In the genomic region with DNA sequence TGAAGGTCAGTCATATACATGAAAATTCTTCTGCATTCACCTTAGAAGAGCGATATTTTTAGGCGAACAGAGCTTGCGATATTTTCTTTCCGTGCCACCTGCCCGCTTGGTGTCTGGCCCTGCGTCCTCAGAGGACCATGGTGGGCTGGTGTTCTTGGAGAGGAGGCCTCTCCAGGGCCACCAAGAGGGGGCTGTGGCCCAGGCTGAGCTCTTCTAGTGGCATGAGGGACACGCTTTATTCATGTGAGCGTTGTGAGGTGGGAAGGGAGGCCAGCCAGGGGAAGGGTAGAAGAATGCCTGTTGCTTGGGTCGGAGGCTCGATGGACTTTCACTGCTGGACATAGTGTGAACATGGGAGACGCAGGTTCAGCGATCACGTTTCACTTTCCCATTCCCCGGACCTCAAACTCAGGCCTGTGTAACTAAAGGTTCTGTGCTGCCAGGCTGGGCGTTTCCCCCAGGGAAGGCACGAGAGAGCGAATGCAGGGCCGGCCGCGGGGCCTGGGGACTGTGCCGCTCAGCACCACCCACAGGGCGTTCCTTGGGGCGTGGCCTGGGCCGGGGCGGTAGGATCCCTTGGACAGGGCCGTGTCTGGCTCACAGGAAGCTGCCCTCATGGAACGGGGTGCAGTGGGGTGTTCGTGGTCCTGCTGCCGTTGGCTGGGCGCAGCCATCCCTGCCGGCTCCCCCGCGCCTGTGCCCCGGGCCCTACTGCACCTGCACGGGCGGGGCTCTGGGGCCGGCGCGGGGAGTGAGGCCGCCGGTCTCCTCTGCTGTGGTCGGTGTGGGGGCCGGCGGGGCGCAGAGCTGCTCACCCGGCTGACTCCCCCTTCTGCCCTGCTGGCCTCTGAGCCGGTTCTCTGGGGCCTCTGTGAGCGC, we compare ENCODE assay signal across 8 cellular contexts. TPM values are rescaled to one million over a fixed set of nuclear protein-coding genes. Genes with fewer than 3 reads are reported as not detected.
DNase-seq lines count a peak whose midpoint lies in the region; ATAC-seq and TF ChIP-seq lines count a peak whose summit lies in the region.

No MANE protein-coding gene starts in this region.

- no peaks in the 10 kb centered on the region for H3K9me3 ChIP-seq in PC-9 (ENCODE audit: insufficient read depth, low read depth)
- H3K9me3 ChIP-seq in neural cell (ENCODE audit: low read length) = no peaks in the 10 kb centered on the region

- peak overlapping the region; percentile 89 to 95 for H3K27ac Mint-ChIP-seq in stimulated activated naive CD8-positive, alpha-beta T cell treated with anti-CD3 and anti-CD28 coated beads, Interleukin-15, amount 100 ng/mL, for 72 hours

- no peak for TF ChIP-seq EP300 in neural cell (conservative IDR thresholded peaks at IDR 0.05; ENCODE audit: poor library complexity, severe bottlenecking)

- H3K4me1 Mint-ChIP-seq in stimulated activated naive CD8-positive, alpha-beta T cell treated with anti-CD3 and anti-CD28 coated beads, Interleukin-15, amount 100 ng/mL, for 72 hours = peaks cover 30% of the 10 kb centered on the region

- no peaks in the 10 kb centered on the region for H3K79me2 ChIP-seq in PC-9 (ENCODE audit: low read depth)
- H3K79me2 ChIP-seq in neural cell (replicated peaks; ENCODE audit: insufficient read depth, low read length) = no peaks in the 10 kb centered on the region

- CTCF ChIA-PET in PC-9 (lab: Charles Lee) = interaction anchor here (0.6 kb wide), 1 partner anchor 129 kb away, joined by 9 read pairs; no protein-coding TSS in a partner anchor

- no peak overlapping the region for H3K27ac ChIP-seq in PC-9
- H3K27ac ChIP-seq in neural cell (ENCODE audit: low read length) = no peak overlapping the region

- POLR2A ChIA-PET in PC-9 (lab: Charles Lee; ENCODE audit: unreplicated experiment) = interaction anchor here (0.6 kb wide), 1 partner anchor 66 kb away, joined by 9 read pairs; no protein-coding TSS in a partner anchor

- H3K4me2 ChIP-seq in PC-9 = peak overlapping the region; percentile 92
- H3K4me2 ChIP-seq in neural cell (ENCODE audit: low read length) = peak overlapping the region; percentile 39

- peaks cover 7% of the 10 kb centered on the region for H3K27me3 Mint-ChIP-seq in stimulated activated naive CD8-positive, alpha-beta T cell treated with anti-CD3 and anti-CD28 coated beads, Interleukin-15, amount 100 ng/mL, for 72 hours

- H3K9me2 ChIP-seq in PC-9 (ENCODE audit: insufficient read depth) (no peaks in the 10 kb centered on the region), neural cell (ENCODE audit: insufficient read depth, low read length) (no peaks in the 10 kb centered on the region)

- H3K9me3 Mint-ChIP-seq in stimulated activated naive CD8-positive, alpha-beta T cell treated with anti-CD3 and anti-CD28 coated beads, Interleukin-15, amount 100 ng/mL, for 72 hours = no peaks in the 10 kb centered on the region

- H2AFZ ChIP-seq in PC-9 (peak overlapping the region; percentile 82), neural cell (ENCODE audit: low read depth, low read length) (peak overlapping the region; percentile 56)

- peaks cover 3% of the 10 kb centered on the region; the same call in 1 of the 2 replicates for H3F3A ChIP-seq in PC-9 (ENCODE audit: insufficient read depth, low read depth)
- no peaks in the 10 kb centered on the region for H3F3A ChIP-seq in neural cell (ENCODE audit: insufficient read depth, low read length, poor library complexity, severe bottlenecking)

- H3K9ac ChIP-seq in neural cell (ENCODE audit: low read length) = peak overlapping the region; percentile 66

- H3K4me3 ChIP-seq in PC-9 (peak overlapping the region; percentile 68), fibroblast of villous mesenchyme (ENCODE audit: low read depth, low read length) (peak overlapping the region; percentile 50), neural cell (ENCODE audit: low read length) (peak overlapping the region; percentile 68)

- H3K4me1 ChIP-seq in PC-9 (replicated peaks; ENCODE audit: insufficient read depth) = 0 out of 2 replicates have a peak, but pooled peaks cover 10% of the 10 kb centered on the region

- DNase-seq in CMK (ENCODE audit: low read depth) (peak; percentile 63), GM20000 (ENCODE audit: low spot score) (peak; percentile 93), HT-29 (ENCODE audit: low spot score) (peak; percentile 88), PC-9 (peak in 1 of 2 experiments; percentile 94), fibroblast of villous mesenchyme (ENCODE audit: low read depth) (peak; percentile 39)
- DNase-seq in activated T-helper 1 cell treated with anti-CD3 and anti-CD28 coated beads, Interleukin-2, amount 50 U/mL, for 16 hours (ENCODE audit: low read depth in 1 of 2, low spot score in 1 of 2) = peak; percentile 63 to 85
- DNase-seq in stimulated activated naive CD8-positive, alpha-beta T cell treated with anti-CD3 and anti-CD28 coated beads, Interleukin-15, amount 100 ng/mL, for 72 hours = peak; percentile 77 to 82

- H4K20me1 ChIP-seq in PC-9 (ENCODE audit: insufficient read depth) (no peaks in the 10 kb centered on the region; the same call in 1 of the 2 replicates), neural cell (ENCODE audit: insufficient read depth) (no peaks in the 10 kb centered on the region)

- H3K36me3 ChIP-seq in PC-9 (ENCODE audit: low read depth) = no peaks in the 10 kb centered on the region
- no peaks in the 10 kb centered on the region for H3K36me3 ChIP-seq in neural cell (ENCODE audit: insufficient read depth, low read length)

- H3K27me3 ChIP-seq in PC-9 (ENCODE audit: insufficient read depth, low read depth) (peaks cover 94% of the 10 kb centered on the region), neural cell (ENCODE audit: insufficient read depth, low read depth, low read length) (peaks cover 53% of the 10 kb centered on the region)

- peak; percentile 94 for ATAC-seq in stimulated activated naive CD8-positive, alpha-beta T cell treated with anti-CD3 and anti-CD28 coated beads, Interleukin-15, amount 100 ng/mL, for 72 hours

- intact Hi-C loops in PC-9 (cut with micrococcal nuclease; ENCODE audit: unreplicated experiment) = loop anchor here (2.0 to 5.0 kb wide), 2 partner anchors 51 to 257 kb away; no protein-coding TSS in a partner anchor

- H3K4me3 Mint-ChIP-seq in stimulated activated naive CD8-positive, alpha-beta T cell treated with anti-CD3 and anti-CD28 coated beads, Interleukin-15, amount 100 ng/mL, for 72 hours = peak overlapping the region; percentile 98

- no peak for TF ChIP-seq CTCF in GM20000 (IDR thresholded peaks at IDR 0.05; ENCODE audit: extremely low read depth, missing control alignments)
- no peak for TF ChIP-seq CTCF in PC-9 (conservative IDR thresholded peaks at IDR 0.05)
- no peak for TF ChIP-seq CTCF in fibroblast of villous mesenchyme (IDR thresholded peaks at IDR 0.05; ENCODE audit: insufficient read depth, low read depth, low read length)
- no peak for TF ChIP-seq CTCF in neural cell (IDR thresholded peaks at IDR 0.05; ENCODE audit: poor library complexity, severe bottlenecking)

- no TSS peak for BruUV-seq in PC-9 (replicated peaks; lab: Mats Ljungman, UMichigan)

- no peak for TF ChIP-seq RAD21 in neural cell (conservative IDR thresholded peaks at IDR 0.05)

TF ChIP-seq in neural cell, 6 proteins besides CTCF, POLR2A, EP300 and RAD21:
- TF ChIP-seq EZH2 (IDR thresholded peaks at IDR 0.05; ENCODE audit: borderline replicate concordance, insufficient read depth, low read length, poor library complexity, severe bottlenecking) (no peak), MXI1 (conservative IDR thresholded peaks at IDR 0.05; ENCODE audit: poor library complexity, severe bottlenecking) (no peak), SMC3 (conservative IDR thresholded peaks at IDR 0.05; ENCODE audit: poor library complexity) (no peak)
TF ChIP-seq in neural cell: peak in this region for 0.

RNA-seq across cellular contexts. Expression of gene CLPTM1L, which starts 40.7 kb away (rescaled TPM):
- total RNA-seq in HT-29 (2014; rRNA removed; shearing (Covaris generic)) = 392 and 406 TPM in 2 replicates
- 260 and 266 TPM in 2 replicates for total RNA-seq in PC-9 (2021)
- 180 and 252 TPM in 2 replicates for total RNA-seq in fibroblast of villous mesenchyme
- 61.6 and 78.9 TPM in 2 replicates for polyA plus RNA-seq in neural cell
- 77.9 and 110 TPM in 2 replicates for polyA minus RNA-seq in neural cell

RNA-seq across cellular contexts. Expression of gene SLC6A3, which starts 59.6 kb away (rescaled TPM):
- total RNA-seq in HT-29 (2014; rRNA removed; shearing (Covaris generic)) = not detected in 2 replicates
- total RNA-seq in PC-9 (2021) = not detected in 2 replicates
- total RNA-seq in fibroblast of villous mesenchyme = not detected in 2 replicates
- 0.77 TPM in 1 of 2 replicates, not detected in the other for polyA plus RNA-seq in neural cell
- polyA minus RNA-seq in neural cell = not detected in 2 replicates
